Comparison of ENCODE assay signal across 18 cellular contexts in the genomic region with DNA sequence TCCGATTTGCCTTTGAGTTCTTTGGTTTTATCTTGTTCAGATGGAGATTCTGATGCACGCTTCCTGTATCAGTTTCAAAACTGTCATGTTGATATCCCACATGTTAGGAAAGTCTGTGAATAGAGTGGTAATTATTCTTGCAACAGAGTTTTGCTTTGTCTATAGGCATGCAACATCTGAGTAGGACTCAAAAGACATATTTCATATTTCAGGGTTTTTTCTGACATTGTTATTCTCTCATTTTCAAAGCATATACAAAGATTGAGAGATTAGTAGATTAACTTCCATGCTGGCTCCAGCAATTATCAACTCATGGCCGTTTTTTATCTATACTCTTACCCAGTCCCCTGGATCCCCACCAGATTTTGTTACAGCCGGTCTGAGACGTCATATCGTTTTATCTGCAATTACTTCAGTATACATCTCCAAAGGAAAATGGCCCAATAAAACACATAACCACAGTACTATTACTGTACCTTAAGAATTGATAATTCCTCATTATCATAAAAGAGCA. TPM values are rescaled to one million over a fixed set of nuclear protein-coding genes. Genes with fewer than 3 reads are reported as not detected.
A peak's percentile ranks its signal among the peaks of the same experiment; 100 is the strongest.
DNase-seq lines count a peak whose midpoint lies in the region; ATAC-seq, FAIRE-seq and TF ChIP-seq lines count a peak whose summit lies in the region.
"Had no signal": no experiment of that assay in that cellular context is flagged by ENCODE, and none has a peak within 500 bp of the region (broad histone marks: within the 10 kb centered on the region; RNA-seq: fewer than 3 reads in every experiment).

No MANE protein-coding gene starts in this region.

- H3K4me1 ChIP-seq in A549, result peaks cover 30% of the 10 kb centered on the region
- no peaks in the 10 kb centered on the region for H3K4me1 ChIP-seq in fibroblast of lung (ENCODE audit: control insufficient read depth, extremely low read depth, insufficient read depth, low read length)
- no peaks in the 10 kb centered on the region for H3K4me1 ChIP-seq in prostate gland (replicated peaks)
- H3K4me1 ChIP-seq: pancreas had no signal

- intact Hi-C loops in prostate gland (cut with DNase I), result no loop called here

- no peak for TF ChIP-seq CTCF in A549 (IDR thresholded peaks at IDR 0.05)
- TF ChIP-seq CTCF in fibroblast of lung (conservative IDR thresholded peaks at IDR 0.05 in 1 of 2, IDR thresholded peaks at IDR 0.05 in 1 of 2; ENCODE audit: low read depth in 1 of 2, low read length in 2 of 2), result no peak
- TF ChIP-seq CTCF in prostate gland (IDR thresholded peaks at IDR 0.05), result no peak

- H3K27ac Mint-ChIP-seq in T-helper 17 cell, result peak overlapping the region; percentile 41
- H3K27ac Mint-ChIP-seq: endodermal cell had no signal

- no peak for TF ChIP-seq RAD21 in A549 (conservative IDR thresholded peaks at IDR 0.05 in 1 of 2, IDR thresholded peaks at IDR 0.05 in 1 of 2)

- POLR2A ChIA-PET in A549 (lab: Yijun Ruan, JAX), result no interaction called here
- POLR2A ChIA-PET in HEK293T (lab: Yijun Ruan, JAX), result no interaction called here

- WGBS in A549 (ENCODE audit: missing lambda C conversion rate), result 90% methylated on average over 6 of the region's 6 CpGs
- whole genome bisulfite sequencing in prostate gland, result 51% methylated on average over 6 of the region's 6 CpGs

- H3K9me3 ChIP-seq in A549, result no peaks in the 10 kb centered on the region
- no peaks in the 10 kb centered on the region for H3K9me3 ChIP-seq in T-helper 17 cell (ENCODE audit: control insufficient read depth, low read length, poor library complexity, severe bottlenecking)
- no peaks in the 10 kb centered on the region for H3K9me3 ChIP-seq in fibroblast of lung (ENCODE audit: control insufficient read depth, insufficient read depth, low read depth, low read length)
- H3K9me3 ChIP-seq in prostate gland, result no peaks in the 10 kb centered on the region
- H3K9me3 ChIP-seq: left lung, pancreas, thoracic aorta had no signal

- H3K4me3 ChIP-seq in A549 (no peak overlapping the region), fibroblast of lung (replicated peaks in 1 of 4; ENCODE audit: control extremely low read depth in 1 of 4, insufficient read depth in 1 of 4, low read depth in 3 of 4, low read length in 4 of 4) (no peak overlapping the region), prostate gland (no peak overlapping the region)
- H3K4me3 ChIP-seq: left lung, pancreas, thoracic aorta had no signal

- H3K79me2 ChIP-seq in fibroblast of lung (ENCODE audit: control insufficient read depth, insufficient read depth, low read length), result no peaks in the 10 kb centered on the region

- H3K4me3 Mint-ChIP-seq in T-helper 17 cell, result no peak overlapping the region
- H3K4me3 Mint-ChIP-seq: central memory CD8-positive, alpha-beta T cell; endodermal cell had no signal

- H3K27ac ChIP-seq in A549 (no peak overlapping the region), fibroblast of lung (ENCODE audit: insufficient read depth, low read length) (no peak overlapping the region), prostate gland (no peak overlapping the region)
- H3K27ac ChIP-seq: pancreas, thoracic aorta had no signal

- no peaks in the 10 kb centered on the region for H3K36me3 ChIP-seq in fibroblast of lung (ENCODE audit: control insufficient read depth, insufficient read depth, low read length)
- H3K36me3 ChIP-seq in prostate gland, result no peaks in the 10 kb centered on the region
- H3K36me3 ChIP-seq: left lung, pancreas, thoracic aorta had no signal

- no peaks in the 10 kb centered on the region for H4K20me1 ChIP-seq in fibroblast of lung (ENCODE audit: control insufficient read depth, extremely low read depth, insufficient read depth, low read length)

- no peaks in the 10 kb centered on the region for H3K27me3 ChIP-seq in fibroblast of lung (ENCODE audit: control insufficient read depth, insufficient read depth, low read length)
- no peaks in the 10 kb centered on the region for H3K27me3 ChIP-seq in prostate gland (replicated peaks; ENCODE audit: insufficient read depth)
- H3K27me3 ChIP-seq: left lung, pancreas had no signal

- H3K36me3 Mint-ChIP-seq in T-helper 17 cell (ENCODE audit: low read depth), result no peaks in the 10 kb centered on the region

- H2AFZ ChIP-seq in fibroblast of lung (ENCODE audit: low read length), result peak overlapping the region; percentile 34

- TF ChIP-seq POLR2A in A549 (IDR thresholded peaks at IDR 0.05; ENCODE audit: low read length) (no peak), prostate gland (IDR thresholded peaks at IDR 0.05) (no peak)

- ATAC-seq in A549, result no peak
- ATAC-seq in T-helper 17 cell, result no peak
- ATAC-seq: left lung, Panc1, pancreas had no signal

- peaks cover 57% of the 10 kb centered on the region for H3K27me3 Mint-ChIP-seq in T-helper 17 cell

- TF ChIP-seq EP300 in A549 (IDR thresholded peaks at IDR 0.05), result no peak

- peak; percentile 65 for FAIRE-seq in A549 (lab: Jason Lieb, UNC)

- no peak overlapping the region for H3K4me2 ChIP-seq in A549
- H3K4me2 ChIP-seq in fibroblast of lung (ENCODE audit: extremely low read depth, insufficient read depth, low read length), result peak overlapping the region; percentile 63

- no peak for DNase-seq in A549 (ENCODE audit: low read depth in 1 of 2, low spot score in 1 of 2)
- DNase-seq in HEK293T (ENCODE audit: extremely low spot score), result peak; percentile 13
- no peak for DNase-seq in T-helper 17 cell
- peak in 1 of 2 donors; percentile 31 for DNase-seq in fibroblast of lung (ENCODE audit: low read depth in 2 of 2)
- no peak for DNase-seq in DMS53 treated with DMSO at 0.1 percent for 48 hours (lab: John Stamatoyannopoulos, UW; ENCODE audit: unreplicated experiment)
- no peak for DNase-seq in NCI-H2107 (lab: John Stamatoyannopoulos, UW)
- DNase-seq in EL, result no peak
- DNase-seq in prostate gland (ENCODE audit: low spot score), result no peak
- DNase-seq: endodermal cell; foreskin melanocyte; left lung; NCI-H2029; NCI-H526; pancreas; stimulated activated CD4-positive, alpha-beta T cell treated with anti-CD3 and anti-CD28 coated beads, Interleukin-4, amount 100 ng/mL, for 1 hour had no signal

- H3K9ac ChIP-seq in fibroblast of lung (ENCODE audit: insufficient read depth, low read length), result no peak overlapping the region

- CTCF ChIA-PET in A549 (lab: Yijun Ruan, JAX) (interaction anchor here (5.9 kb wide), 1 partner anchor 73 kb away, joined by 22 read pairs; no protein-coding TSS in a partner anchor), HEK293T (lab: Yijun Ruan, JAX) (no interaction called here)

- H3K4me1 Mint-ChIP-seq in T-helper 17 cell, result peaks cover 11% of the 10 kb centered on the region
- H3K4me1 Mint-ChIP-seq: central memory CD8-positive, alpha-beta T cell had no signal

TF ChIP-seq in A549, 52 proteins besides CTCF, POLR2A, EP300 and RAD21 (continues in another document):
- TF ChIP-seq FOSB (CRISPR knock-in tag; IDR thresholded peaks at IDR 0.05) (no peak), HOXA7 (CRISPR knock-in tag; IDR thresholded peaks at IDR 0.05) (no peak)
- TF ChIP-seq, protein P1, sequence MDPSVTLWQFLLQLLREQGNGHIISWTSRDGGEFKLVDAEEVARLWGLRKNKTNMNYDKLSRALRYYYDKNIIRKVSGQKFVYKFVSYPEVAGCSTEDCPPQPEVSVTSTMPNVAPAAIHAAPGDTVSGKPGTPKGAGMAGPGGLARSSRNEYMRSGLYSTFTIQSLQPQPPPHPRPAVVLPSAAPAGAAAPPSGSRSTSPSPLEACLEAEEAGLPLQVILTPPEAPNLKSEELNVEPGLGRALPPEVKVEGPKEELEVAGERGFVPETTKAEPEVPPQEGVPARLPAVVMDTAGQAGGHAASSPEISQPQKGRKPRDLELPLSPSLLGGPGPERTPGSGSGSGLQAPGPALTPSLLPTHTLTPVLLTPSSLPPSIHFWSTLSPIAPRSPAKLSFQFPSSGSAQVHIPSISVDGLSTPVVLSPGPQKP (IDR thresholded peaks at IDR 0.05; ENCODE audit: low read depth, low read length), result no peak

TF ChIP-seq in HEK293T, 16 proteins besides CTCF, POLR2A, EP300 and RAD21:
- TF ChIP-seq ELF4 (IDR thresholded peaks at IDR 0.05), result no peak
- TF ChIP-seq, protein P2, sequence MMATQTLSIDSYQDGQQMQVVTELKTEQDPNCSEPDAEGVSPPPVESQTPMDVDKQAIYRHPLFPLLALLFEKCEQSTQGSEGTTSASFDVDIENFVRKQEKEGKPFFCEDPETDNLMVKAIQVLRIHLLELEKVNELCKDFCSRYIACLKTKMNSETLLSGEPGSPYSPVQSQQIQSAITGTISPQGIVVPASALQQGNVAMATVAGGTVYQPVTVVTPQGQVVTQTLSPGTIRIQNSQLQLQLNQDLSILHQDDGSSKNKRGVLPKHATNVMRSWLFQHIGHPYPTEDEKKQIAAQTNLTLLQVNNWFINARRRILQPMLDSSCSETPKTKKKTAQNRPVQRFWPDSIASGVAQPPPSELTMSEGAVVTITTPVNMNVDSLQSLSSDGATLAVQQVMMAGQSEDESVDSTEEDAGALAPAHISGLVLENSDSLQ (IDR thresholded peaks at IDR 0.05), result no peak
- TF ChIP-seq BHLHE40 (IDR thresholded peaks at IDR 0.05; ENCODE audit: borderline replicate concordance), result no peak
- TF ChIP-seq SUZ12 (IDR thresholded peaks at IDR 0.05), result no peak
- no peak for TF ChIP-seq SP1 (IDR thresholded peaks at IDR 0.05)
- no peak for TF ChIP-seq FOXA1 (IDR thresholded peaks at IDR 0.05)
- no peak for TF ChIP-seq FOXM1 (IDR thresholded peaks at IDR 0.05; ENCODE audit: borderline replicate concordance)
- TF ChIP-seq CTBP1 (IDR thresholded peaks at IDR 0.05; ENCODE audit: borderline replicate concordance), result no peak
- no peak for TF ChIP-seq NFRKB (IDR thresholded peaks at IDR 0.05)
- TF ChIP-seq L3MBTL2 (conservative IDR thresholded peaks at IDR 0.05), result no peak
- TF ChIP-seq ARNT (IDR thresholded peaks at IDR 0.05), result no peak
- no peak for TF ChIP-seq LEF1 (IDR thresholded peaks at IDR 0.05; ENCODE audit: borderline replicate concordance)
- no peak for TF ChIP-seq FOXK2 (IDR thresholded peaks at IDR 0.05)
- TF ChIP-seq ZNF384 (IDR thresholded peaks at IDR 0.05), result no peak
- no peak for TF ChIP-seq HDGF (IDR thresholded peaks at IDR 0.05; ENCODE audit: borderline replicate concordance)

RNA-seq across cellular contexts. Expression of a gene that starts 22.4 kb away (rescaled TPM):
- polyA plus RNA-seq in A549 (2011; rRNA removed) (114 and 158 TPM in 2 replicates), A549 (2017; fragmentation: RNase III; extraction: RNeasy Plus Mini Kit Qiagen cat#74134 plus additional on column Dnase treatment) (83.8 to 104 TPM (median 90.7 TPM) in 3 replicates), fibroblast of lung (6.0 and 20.8 TPM in 2 replicates)
- polyA plus RNA-seq in A549 (2012; cell fraction: cytosol; rRNA removed), result 109 and 154 TPM in 2 replicates
- polyA plus RNA-seq in A549 (2012; cell fraction: nucleus; rRNA removed), result 113 and 118 TPM in 2 replicates
- 292 and 372 TPM in 2 replicates for polyA minus RNA-seq in A549 (2011; rRNA and poly(A)+ RNA removed)
- total RNA-seq in T-helper 17 cell (not detected), fibroblast of lung (9.8 and 16.2 TPM in 2 replicates), prostate gland (1 to 10 TPM in 1 of 2 donors, under 1 TPM in 1; 0.17 to 1.2 TPM)
- polyA plus RNA-seq in fibroblast of lung (2012), result 3.8 and 12.3 TPM in 2 replicates
- polyA minus RNA-seq in fibroblast of lung (ENCODE audit: low replicate concordance), result 10.4 and 64.3 TPM in 2 replicates
